Comparison of ENCODE assay signal across 13 cellular contexts in genomic region chr5:28548856-28549255, GRCh38.
"Had no signal": no experiment of that assay in that cellular context is flagged by ENCODE, and none has a peak within 500 bp of the region (broad histone marks: within the 10 kb centered on the region; RNA-seq: fewer than 3 reads in every experiment).

No MANE protein-coding gene starts in this region.

- H3K4me3 ChIP-seq: prostate gland, right lobe of liver, suprapubic skin had no signal

- DNase-seq: activated B cell treated with CpG ODN at 0.5 μM for 24 hours; activated CD4-positive, alpha-beta T cell treated with anti-CD3 and anti-CD28 coated beads for 48 hours; activated CD8-positive, alpha-beta memory T cell treated with anti-CD3 and anti-CD28 coated beads, Interleukin-2, amount 50 U/mL, for 48 hours; activated gamma-delta T cell treated with Interleukin-2 at 50 U/mL for 16 hours; aorta; glutamatergic neuron; hypothalamus; nephron progenitor cell; right lobe of liver; SW 1271; trophoblast cell had no signal

- H3K4me1 ChIP-seq: prostate gland, right lobe of liver, suprapubic skin had no signal

- H3K27ac ChIP-seq: prostate gland, right lobe of liver, suprapubic skin had no signal

- H3K9me3 ChIP-seq: prostate gland, right lobe of liver had no signal

- H3K27me3 ChIP-seq: right lobe of liver, suprapubic skin had no signal

- H3K36me3 ChIP-seq: prostate gland, right lobe of liver, suprapubic skin had no signal
